ENCODE assay signal across 8 cellular contexts in the genomic region with DNA sequence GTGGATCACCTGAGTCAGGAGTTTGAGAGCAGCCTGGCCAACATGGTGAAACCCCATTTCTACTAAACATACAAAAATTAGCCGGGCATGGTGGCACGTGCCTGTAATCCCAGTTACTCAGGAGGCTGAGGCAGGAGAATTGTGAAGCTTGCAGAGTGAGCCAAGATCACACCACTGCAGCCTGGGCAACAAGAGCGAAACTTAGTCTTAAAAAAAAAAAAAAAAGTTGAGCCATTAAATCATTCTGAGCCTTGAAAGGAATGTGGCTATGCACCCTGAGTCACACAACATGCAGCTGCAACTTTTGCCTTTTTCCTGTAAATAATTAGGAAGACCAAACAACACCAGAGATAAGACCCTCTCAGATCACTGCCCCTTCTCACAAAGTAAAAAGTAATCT. TPM values are rescaled to one million over a fixed set of nuclear protein-coding genes. Genes with fewer than 3 reads are reported as not detected.
A peak's percentile ranks its signal among the peaks of the same experiment; 100 is the strongest.
DNase-seq lines count a peak whose midpoint lies in the region; ATAC-seq and TF ChIP-seq lines count a peak whose summit lies in the region.
"Not testable (repeated sequence)": the region's sequence is repeated elsewhere in the genome, so short reads cannot be mapped to it uniquely, and the experiment has no call there.

No MANE protein-coding gene starts in this region.

- H3K9me1 ChIP-seq in IMR-90 (ENCODE audit: insufficient read depth, low read length), result not testable (repeated sequence)

- POLR2A ChIA-PET in IMR-90 (lab: Charles Lee; ENCODE audit: unreplicated experiment); WTC11 (lab: Charles Lee): not testable (repeated sequence)

- H3K27ac ChIP-seq in GM23338 (ENCODE audit: low read depth) (peak overlapping the region; percentile 12; the same call in 1 of the 2 replicates), mesenchymal stem cell (ENCODE audit: low read length, poor library complexity, severe bottlenecking) (peak overlapping the region; percentile 51), tibial artery (peak overlapping the region; percentile 33 to 64)
- not testable (repeated sequence) for H3K27ac ChIP-seq in IMR-90 (ENCODE audit: insufficient read depth, low read length)

- not testable (repeated sequence) for H3K27me3 Mint-ChIP-seq in GM23338 (ENCODE audit: insufficient read depth, low read depth, poor library complexity); WTC11 (ENCODE audit: low read depth)

- H2BK20ac ChIP-seq in IMR-90 (ENCODE audit: low read depth, low read length), result not testable (repeated sequence)

- DNase-seq in AG20443 (ENCODE audit: low spot score) (peak; percentile 53), GM23338 (ENCODE audit: low spot score) (peak; percentile 44), IMR-90 (peak; percentile 74), dermis blood vessel endothelial cell (peak; percentile 2), fibroblast of villous mesenchyme (ENCODE audit: low read depth) (peak; percentile 88), mesenchymal stem cell (peak; percentile 86), tibial artery (peak in 1 of 2 donors; percentile 69)
- not testable (repeated sequence) for DNase-seq in WTC11 (ENCODE audit: low spot score)

- not testable (repeated sequence) for H3K4me3 ChIP-seq in GM23338; IMR-90 (ENCODE audit: insufficient read depth, low read depth, low read length); fibroblast of villous mesenchyme (ENCODE audit: low read depth, low read length); mesenchymal stem cell (ENCODE audit: insufficient read depth in 1 of 2, low read depth in 1 of 2, low read length in 2 of 2); tibial artery

- H2BK120ac ChIP-seq in IMR-90 (ENCODE audit: low read depth, low read length); mesenchymal stem cell (ENCODE audit: low read depth, low read length): not testable (repeated sequence)

- not testable (repeated sequence) for H3K9ac ChIP-seq in IMR-90 (ENCODE audit: low read depth, low read length)
- peak overlapping the region; percentile 31 for H3K9ac ChIP-seq in mesenchymal stem cell (ENCODE audit: low read length)

- H2AK9ac ChIP-seq in IMR-90 (replicated peaks; ENCODE audit: low read depth, low read length, poor library complexity), result not testable (repeated sequence)

- H2AFZ ChIP-seq in GM23338; IMR-90 (replicated peaks; ENCODE audit: low read length, poor library complexity); mesenchymal stem cell (ENCODE audit: low read depth, low read length): not testable (repeated sequence)

- TF ChIP-seq RAD21 in IMR-90 (IDR thresholded peaks at IDR 0.05; ENCODE audit: low read length), result not testable (repeated sequence)

- in situ Hi-C loops in IMR-90 (cut with MboI; ENCODE audit: low sequenced_read_pairs), result not testable (repeated sequence)

- TF ChIP-seq CTCF in GM23338 (conservative IDR thresholded peaks at IDR 0.05; ENCODE audit: low read depth in 2 of 2); IMR-90 (conservative IDR thresholded peaks at IDR 0.05; ENCODE audit: low read depth, low read length); WTC11 (IDR thresholded peaks at IDR 0.05); fibroblast of villous mesenchyme (IDR thresholded peaks at IDR 0.05; ENCODE audit: insufficient read depth, low read depth, low read length); tibial artery (IDR thresholded peaks at IDR 0.05): not testable (repeated sequence)

- peaks cover 14% of the 10 kb centered on the region; the same call in 2 of the 3 replicates for H3K36me3 Mint-ChIP-seq in GM23338 (ENCODE audit: low read depth)
- peaks cover 17% of the 10 kb centered on the region for H3K36me3 Mint-ChIP-seq in WTC11

- H3K79me1 ChIP-seq in IMR-90 (ENCODE audit: low read depth in 1 of 2, low read length in 2 of 2), result not testable (repeated sequence)
- H3K79me1 ChIP-seq in mesenchymal stem cell (replicated peaks; ENCODE audit: low read length, poor library complexity, severe bottlenecking), result peaks cover 17% of the 10 kb centered on the region

- not testable (repeated sequence) for H3K18ac ChIP-seq in IMR-90 (ENCODE audit: low read depth, low read length); mesenchymal stem cell (ENCODE audit: low read depth in 1 of 2, low read length in 2 of 2)

- H2AK5ac ChIP-seq in IMR-90 (ENCODE audit: low read depth, low read length); mesenchymal stem cell (ENCODE audit: low read length, severe bottlenecking): not testable (repeated sequence)

- H3K14ac ChIP-seq in IMR-90 (replicated peaks; ENCODE audit: low read depth, low read length); mesenchymal stem cell (ENCODE audit: low read length in 2 of 2): not testable (repeated sequence)

- intact Hi-C loops in IMR-90 (cut with micrococcal nuclease); tibial artery (cut with DNase I; ENCODE audit: low total_unique reads): not testable (repeated sequence)

- H3K27me3 ChIP-seq in GM23338 (ENCODE audit: insufficient read depth); IMR-90 (ENCODE audit: control insufficient read depth, insufficient read depth, low read length); mesenchymal stem cell (ENCODE audit: control insufficient read depth in 1 of 2, insufficient read depth in 1 of 2, low read length in 2 of 2); tibial artery: not testable (repeated sequence)

- H4K5ac ChIP-seq in IMR-90 (ENCODE audit: low read depth, low read length), result not testable (repeated sequence)

- H3K4me1 ChIP-seq in GM23338 (ENCODE audit: insufficient read depth) (peaks cover 34% of the 10 kb centered on the region), tibial artery (peaks cover 0 to 32% (median 6%) of the 10 kb centered on the region in 4 donors)
- H3K4me1 ChIP-seq in IMR-90 (ENCODE audit: control insufficient read depth, insufficient read depth, low read length); mesenchymal stem cell (ENCODE audit: control insufficient read depth, insufficient read depth, low read depth, low read length): not testable (repeated sequence)

- H3K79me2 ChIP-seq in GM23338 (replicated peaks; ENCODE audit: insufficient read depth), result peaks cover 18% of the 10 kb centered on the region

- H3K4ac ChIP-seq in IMR-90 (ENCODE audit: low read depth, low read length); mesenchymal stem cell (ENCODE audit: low read depth in 1 of 2, low read length in 2 of 2): not testable (repeated sequence)

- not testable (repeated sequence) for H3K9me3 Mint-ChIP-seq in GM23338, WTC11

- H3K9me3 ChIP-seq in IMR-90 (ENCODE audit: control insufficient read depth, insufficient read depth, low read length); mesenchymal stem cell (ENCODE audit: control insufficient read depth, low read length); tibial artery: not testable (repeated sequence)

- not testable (repeated sequence) for H3K23ac ChIP-seq in IMR-90 (ENCODE audit: low read depth, low read length); mesenchymal stem cell (ENCODE audit: low read length in 2 of 2)

- H3K4me3 Mint-ChIP-seq in GM23338, WTC11: not testable (repeated sequence)

- H2BK15ac ChIP-seq in IMR-90 (ENCODE audit: low read depth, low read length); mesenchymal stem cell (ENCODE audit: low read depth, poor library complexity, severe bottlenecking): not testable (repeated sequence)

- H3K9me2 ChIP-seq in GM23338 (ENCODE audit: insufficient read depth), result not testable (repeated sequence)

- H4K20me1 ChIP-seq in GM23338 (replicated peaks; ENCODE audit: insufficient read depth); IMR-90 (ENCODE audit: insufficient read depth, low read length): not testable (repeated sequence)

- not testable (repeated sequence) for TF ChIP-seq POLR2A in IMR-90 (IDR thresholded peaks at IDR 0.05; ENCODE audit: low read depth, low read length)

- ATAC-seq in GM23338 (peak; percentile 52; the same call in 2 of the 3 replicates), IMR-90 (ENCODE audit: low read depth) (peak; percentile 81), WTC11 (peak; percentile 63)

- not testable (repeated sequence) for H4K91ac ChIP-seq in IMR-90 (ENCODE audit: insufficient read depth, low read depth, low read length); mesenchymal stem cell (ENCODE audit: low read length)

- peaks cover 31% of the 10 kb centered on the region for H3K4me1 Mint-ChIP-seq in GM23338
- H3K4me1 Mint-ChIP-seq in WTC11, result peaks cover 39% of the 10 kb centered on the region

- H3K56ac ChIP-seq in IMR-90 (ENCODE audit: extremely low read depth, insufficient read depth, low read length), result not testable (repeated sequence)

- H3K4me2 ChIP-seq in GM23338 (peak overlapping the region; percentile 48; the same call in 1 of the 2 replicates), IMR-90 (ENCODE audit: low read depth, low read length) (peak overlapping the region; percentile 6; the same call in 1 of the 2 replicates)
- not testable (repeated sequence) for H3K4me2 ChIP-seq in mesenchymal stem cell (ENCODE audit: low read length, poor library complexity, severe bottlenecking)

- H3K27ac Mint-ChIP-seq in GM23338 (peak overlapping the region; percentile 69), WTC11 (peak overlapping the region; percentile 78)

- CTCF ChIA-PET in IMR-90 (lab: Yijun Ruan, JAX); WTC11 (lab: Charles Lee): not testable (repeated sequence)

- no CpG with 5 or more reads among the region's 3 CpGs for WGBS in IMR-90 (ENCODE audit: extremely low coverage in 2 of 2, insufficient read length in 1 of 2), 2 experiments
- 16% methylated on average over 3 of the region's 3 CpGs for WGBS in mesenchymal stem cell

- BruUV-seq in IMR-90 (replicated peaks; lab: Mats Ljungman, UMichigan), result not testable (repeated sequence)

- not testable (repeated sequence) for H3F3A ChIP-seq in GM23338 (replicated peaks; ENCODE audit: low read depth)

- peak overlapping the region; percentile 17 for H2BK5ac ChIP-seq in IMR-90 (ENCODE audit: low read depth, low read length, poor library complexity, severe bottlenecking)
- not testable (repeated sequence) for H2BK5ac ChIP-seq in mesenchymal stem cell (ENCODE audit: low read depth, low read length, poor library complexity, severe bottlenecking)

- dilution Hi-C loops in IMR-90 (cut with HindIII; ENCODE audit: low sequenced_read_pairs, unreplicated experiment), result not testable (repeated sequence)

- not testable (repeated sequence) for H4K8ac ChIP-seq in IMR-90 (ENCODE audit: low read depth in 2 of 2, low read length in 2 of 2); mesenchymal stem cell (ENCODE audit: low read length)

- not testable (repeated sequence) for H3K36me3 ChIP-seq in GM23338 (ENCODE audit: insufficient read depth); IMR-90 (ENCODE audit: control insufficient read depth, insufficient read depth, low read length)
- peaks cover 0 to 10% of the 10 kb centered on the region in 2 experiments for H3K36me3 ChIP-seq in mesenchymal stem cell (ENCODE audit: control insufficient read depth in 1 of 2, insufficient read depth in 2 of 2, low read depth in 1 of 2, low read length in 2 of 2)
- peaks cover 9 to 27% (median 27%) of the 10 kb centered on the region in 3 donors for H3K36me3 ChIP-seq in tibial artery

- H2BK12ac ChIP-seq in mesenchymal stem cell (ENCODE audit: low read length in 2 of 2), result not testable (repeated sequence)

RNA-seq across cellular contexts. Expression of gene TASP1, which starts 11.2 kb away (rescaled TPM):
- total RNA-seq in GM23338 (2014; rRNA removed; shearing (Covaris generic)), result 8.0 and 9.8 TPM in 2 replicates
- polyA plus RNA-seq in GM23338 (2016; fragmentation: Nextera tagmentation; extraction: Ambion mirVana) (7.9 and 9.7 TPM in 2 replicates), IMR-90 (2012; rRNA removed) (3.2 and 3.9 TPM in 2 replicates)
- total RNA-seq in IMR-90 (2012; rRNA removed) (7.9 and 9.7 TPM in 2 replicates), WTC11 (2021) (11.6 to 12.4 TPM (median 12.2 TPM) in 3 replicates), dermis blood vessel endothelial cell (8.2 and 9.7 TPM in 2 replicates), fibroblast of villous mesenchyme (8.1 and 9.5 TPM in 2 replicates)
- polyA plus RNA-seq in IMR-90 (2012; cell fraction: cytosol; rRNA removed), result 1.2 and 2.0 TPM in 2 replicates
- 1.2 and 4.4 TPM in 2 replicates for polyA plus RNA-seq in IMR-90 (2012; cell fraction: nucleus; rRNA removed; ENCODE audit: low replicate concordance)
- 6.4 TPM for polyA plus RNA-seq in mesenchymal stem cell (2013, experiment 1 of 2)
- polyA plus RNA-seq in mesenchymal stem cell (2013, experiment 2 of 2), result 6.1 TPM
